Comparison of ENCODE assay signal across 2 cellular contexts in genomic region chr16:81730090-81731051, GRCh38.
TF ChIP-seq lines count a peak whose summit lies in the region.

No MANE protein-coding gene starts in this region.

TF ChIP-seq in A549, 52 proteins besides CTCF, POLR2A, EP300 and RAD21 (continues in another document):
- peak; percentile 75 for TF ChIP-seq EHF (CRISPR knock-in tag; IDR thresholded peaks at IDR 0.05)
- no peak for TF ChIP-seq PHF8 (IDR thresholded peaks at IDR 0.05; ENCODE audit: borderline replicate concordance, low read depth)
- peak; percentile 48; the same call in 1 of the 2 replicates for TF ChIP-seq GATA3 (IDR thresholded peaks at IDR 0.05; ENCODE audit: borderline replicate concordance)
- TF ChIP-seq BHLHE40 (IDR thresholded peaks at IDR 0.05; ENCODE audit: low read depth, low read length) = no peak
- no peak for TF ChIP-seq NR3C1 (IDR thresholded peaks at IDR 0.05)
- no peak for TF ChIP-seq TP53 (CRISPR knock-in tag; IDR thresholded peaks at IDR 0.05)
- TF ChIP-seq RFX5 (IDR thresholded peaks at IDR 0.05) = peak; percentile 86
- no peak for TF ChIP-seq EHMT2 (IDR thresholded peaks at IDR 0.05; ENCODE audit: low read depth)
- TF ChIP-seq MAFK (IDR thresholded peaks at IDR 0.05; ENCODE audit: partially characterized antibody) = no peak
- peak; percentile 78; the same call in 1 of the 2 replicates for TF ChIP-seq HOXA7 (CRISPR knock-in tag; IDR thresholded peaks at IDR 0.05)
- TF ChIP-seq ZFP36 (IDR thresholded peaks at IDR 0.05; ENCODE audit: borderline replicate concordance, partially characterized antibody) = no peak
- TF ChIP-seq HEYL (CRISPR knock-in tag; IDR thresholded peaks at IDR 0.05) = 0 out of 2 replicates have a peak, but pooled peaks have one; percentile 41
- TF ChIP-seq CEBPB (IDR thresholded peaks at IDR 0.05) = no peak; a peak in 1 of 4 replicates
- TF ChIP-seq RARB (CRISPR knock-in tag; IDR thresholded peaks at IDR 0.05) = peak; percentile 60
- 0 out of 2 replicates have a peak, but pooled peaks have one; percentile 38 for TF ChIP-seq FOSB (CRISPR knock-in tag; IDR thresholded peaks at IDR 0.05)
- TF ChIP-seq POLR2AphosphoS2 (conservative IDR thresholded peaks at IDR 0.05; ENCODE audit: low read length) = no peak
- TF ChIP-seq RNF2 (IDR thresholded peaks at IDR 0.05; ENCODE audit: borderline replicate concordance, low read depth) = no peak
- TF ChIP-seq TFCP2L1 (CRISPR knock-in tag; IDR thresholded peaks at IDR 0.05) = no peak; the same call in 1 of the 2 replicates
- peak; percentile 71 for TF ChIP-seq PBX3 (IDR thresholded peaks at IDR 0.05)
- TF ChIP-seq ESRRA (IDR thresholded peaks at IDR 0.05; ENCODE audit: borderline replicate concordance, low read length) = no peak
- 0 out of 2 replicates have a peak, but pooled peaks have one; percentile 45 for TF ChIP-seq FOXS1 (CRISPR knock-in tag; IDR thresholded peaks at IDR 0.05)
- no peak for TF ChIP-seq RCOR1 (IDR thresholded peaks at IDR 0.05; ENCODE audit: low read depth, low read length)
- no peak for TF ChIP-seq NFE2L2 (conservative IDR thresholded peaks at IDR 0.05; ENCODE audit: low read length)
- TF ChIP-seq HOXB5 (CRISPR knock-in tag; IDR thresholded peaks at IDR 0.05) = peak; percentile 90
- TF ChIP-seq MAZ (IDR thresholded peaks at IDR 0.05; ENCODE audit: borderline replicate concordance, low read depth, low read length) = no peak
- no peak for TF ChIP-seq CHD2 (IDR thresholded peaks at IDR 0.05; ENCODE audit: low read length, partially characterized antibody)
- TF ChIP-seq SREBF2 (IDR thresholded peaks at IDR 0.05) = no peak
- TF ChIP-seq SMC3 (IDR thresholded peaks at IDR 0.05) = peak; percentile 20; the same call in 2 of the 3 replicates
- 0 out of 2 replicates have a peak, but pooled peaks have one; percentile 41 for TF ChIP-seq ZSCAN20 (CRISPR knock-in tag; IDR thresholded peaks at IDR 0.05)
- TF ChIP-seq CHD4 (IDR thresholded peaks at IDR 0.05; ENCODE audit: borderline replicate concordance) = no peak
- TF ChIP-seq, protein P1, sequence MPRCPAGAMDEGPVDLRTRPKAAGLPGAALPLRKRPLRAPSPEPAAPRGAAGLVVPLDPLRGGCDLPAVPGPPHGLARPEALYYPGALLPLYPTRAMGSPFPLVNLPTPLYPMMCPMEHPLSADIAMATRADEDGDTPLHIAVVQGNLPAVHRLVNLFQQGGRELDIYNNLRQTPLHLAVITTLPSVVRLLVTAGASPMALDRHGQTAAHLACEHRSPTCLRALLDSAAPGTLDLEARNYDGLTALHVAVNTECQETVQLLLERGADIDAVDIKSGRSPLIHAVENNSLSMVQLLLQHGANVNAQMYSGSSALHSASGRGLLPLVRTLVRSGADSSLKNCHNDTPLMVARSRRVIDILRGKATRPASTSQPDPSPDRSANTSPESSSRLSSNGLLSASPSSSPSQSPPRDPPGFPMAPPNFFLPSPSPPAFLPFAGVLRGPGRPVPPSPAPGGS (IDR thresholded peaks at IDR 0.05) = 0 out of 3 replicates have a peak, but pooled peaks have one; percentile 56
- no peak for TF ChIP-seq FOSL2 (IDR thresholded peaks at IDR 0.05)
- TF ChIP-seq FOSL2 (CRISPR knock-in tag; IDR thresholded peaks at IDR 0.05) = peak; percentile 23; the same call in 1 of the 2 replicates
- TF ChIP-seq, protein P2, sequence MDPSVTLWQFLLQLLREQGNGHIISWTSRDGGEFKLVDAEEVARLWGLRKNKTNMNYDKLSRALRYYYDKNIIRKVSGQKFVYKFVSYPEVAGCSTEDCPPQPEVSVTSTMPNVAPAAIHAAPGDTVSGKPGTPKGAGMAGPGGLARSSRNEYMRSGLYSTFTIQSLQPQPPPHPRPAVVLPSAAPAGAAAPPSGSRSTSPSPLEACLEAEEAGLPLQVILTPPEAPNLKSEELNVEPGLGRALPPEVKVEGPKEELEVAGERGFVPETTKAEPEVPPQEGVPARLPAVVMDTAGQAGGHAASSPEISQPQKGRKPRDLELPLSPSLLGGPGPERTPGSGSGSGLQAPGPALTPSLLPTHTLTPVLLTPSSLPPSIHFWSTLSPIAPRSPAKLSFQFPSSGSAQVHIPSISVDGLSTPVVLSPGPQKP (IDR thresholded peaks at IDR 0.05; ENCODE audit: low read depth, low read length) = no peak
- peak; percentile 97 for TF ChIP-seq E2F6 (IDR thresholded peaks at IDR 0.05; ENCODE audit: borderline replicate concordance, low read depth)
- 0 out of 2 replicates have a peak, but pooled peaks have one; percentile 9 for TF ChIP-seq ATOH8 (CRISPR knock-in tag; IDR thresholded peaks at IDR 0.05; ENCODE audit: low read depth)

TF ChIP-seq in H1, 55 proteins besides CTCF, POLR2A, EP300 and RAD21 (continues in another document):
- TF ChIP-seq SUZ12 (IDR thresholded peaks at IDR 0.05; ENCODE audit: low read length) (no peak), GABPA (IDR thresholded peaks at IDR 0.05; ENCODE audit: borderline replicate concordance, insufficient read depth, low read length) (no peak), JUND (IDR thresholded peaks at IDR 0.05; ENCODE audit: low read length) (0 out of 2 replicates have a peak, but pooled peaks have one; percentile 71), ATF3 (IDR thresholded peaks at IDR 0.05; ENCODE audit: insufficient read depth, low read depth, low read length) (no peak), SIX5 (IDR thresholded peaks at IDR 0.05; ENCODE audit: low read depth, low read length) (no peak), USF2 (IDR thresholded peaks at IDR 0.05; ENCODE audit: low read length) (no peak), E2F6 (IDR thresholded peaks at IDR 0.05) (peak; percentile 99), CBX5 (IDR thresholded peaks at IDR 0.05; ENCODE audit: low read depth, low read length) (no peak), EZH2 (IDR thresholded peaks at IDR 0.05; ENCODE audit: low read depth, low read length, severe bottlenecking) (no peak), SAP30 (IDR thresholded peaks at IDR 0.05; ENCODE audit: insufficient read depth, insufficient replicate concordance, low read length) (no peak), TCF12 (IDR thresholded peaks at IDR 0.05; ENCODE audit: low read depth, low read length) (peak; percentile 86; the same call in 1 of the 2 replicates), BCL11A (IDR thresholded peaks at IDR 0.05; ENCODE audit: low read depth in 2 of 2, low read length in 2 of 2) (no peak), SIN3A (conservative IDR thresholded peaks at IDR 0.05 in 1 of 2, IDR thresholded peaks at IDR 0.05 in 1 of 2; ENCODE audit: low read depth in 1 of 2, low read length in 2 of 2) (peak in 1 of 2 experiments; percentile 78; a peak in 2 of 4 replicates), CEBPB (IDR thresholded peaks at IDR 0.05; ENCODE audit: low read depth, low read length) (peak; percentile 0; the same call in 1 of the 2 replicates), YY1 (IDR thresholded peaks at IDR 0.05; ENCODE audit: low read depth, low read length) (peak; percentile 40; the same call in 1 of the 2 replicates), KDM4A (IDR thresholded peaks at IDR 0.05; ENCODE audit: low read depth, low read length, severe bottlenecking) (peak; percentile 25), NANOG (IDR thresholded peaks at IDR 0.05; ENCODE audit: insufficient read depth, low read depth, low read length, poor library complexity, severe bottlenecking) (peak; percentile 86), JUN (IDR thresholded peaks at IDR 0.05; ENCODE audit: low read depth, low read length) (no peak), SRF (IDR thresholded peaks at IDR 0.05; ENCODE audit: low read depth, low read length) (no peak), HDAC2 (IDR thresholded peaks at IDR 0.05; ENCODE audit: borderline replicate concordance in 1 of 2, low read depth in 2 of 2, low read length in 2 of 2) (peak in 1 of 2 experiments; percentile 34; a peak in 1 of 4 replicates), POLR2AphosphoS5 (IDR thresholded peaks at IDR 0.05; ENCODE audit: low read depth, low read length) (no peak; the same call in 1 of the 2 replicates), POU5F1 (IDR thresholded peaks at IDR 0.05; ENCODE audit: low read depth, low read length) (0 out of 2 replicates have a peak, but pooled peaks have one; percentile 32), SP1 (IDR thresholded peaks at IDR 0.05; ENCODE audit: low read depth, low read length) (peak; percentile 56; the same call in 1 of the 2 replicates), RBBP5 (IDR thresholded peaks at IDR 0.05; ENCODE audit: borderline replicate concordance, low read depth, low read length) (0 out of 2 replicates have a peak, but pooled peaks have one; percentile 6), ASH2L (IDR thresholded peaks at IDR 0.05; ENCODE audit: low read length) (no peak), HDAC6 (IDR thresholded peaks at IDR 0.05; ENCODE audit: low read depth, low read length) (no peak), TAF7 (optimal IDR thresholded peaks at IDR 0.05; ENCODE audit: borderline replicate concordance, low read depth, low read length) (no peak), GTF2F1 (IDR thresholded peaks at IDR 0.05; ENCODE audit: borderline replicate concordance, low read depth, low read length) (0 out of 2 replicates have a peak, but pooled peaks have one; percentile 58), CHD2 (IDR thresholded peaks at IDR 0.05; ENCODE audit: low read length) (no peak), RFX5 (IDR thresholded peaks at IDR 0.05; ENCODE audit: borderline replicate concordance, low read depth, low read length) (peak; percentile 72), SP2 (IDR thresholded peaks at IDR 0.05; ENCODE audit: low read length) (no peak), CTBP2 (IDR thresholded peaks at IDR 0.05; ENCODE audit: borderline replicate concordance, insufficient read depth, insufficient read length, low read length) (no peak), TEAD4 (IDR thresholded peaks at IDR 0.05; ENCODE audit: low read depth, low read length) (peak; percentile 25; the same call in 1 of the 2 replicates), MAFK (IDR thresholded peaks at IDR 0.05; ENCODE audit: low read depth, low read length) (no peak), KDM5A (IDR thresholded peaks at IDR 0.05; ENCODE audit: low read length) (no peak), BRCA1 (IDR thresholded peaks at IDR 0.05; ENCODE audit: low read depth, low read length) (no peak), FOSL1 (IDR thresholded peaks at IDR 0.05; ENCODE audit: insufficient read depth, low read depth, low read length) (no peak), PHF8 (conservative IDR thresholded peaks at IDR 0.05; ENCODE audit: low read depth, low read length) (peak; percentile 9; the same call in 1 of the 2 replicates), CHD1 (IDR thresholded peaks at IDR 0.05; ENCODE audit: low read depth, low read length) (no peak), MAX (IDR thresholded peaks at IDR 0.05) (peak; percentile 99), BACH1 (IDR thresholded peaks at IDR 0.05; ENCODE audit: low read length) (no peak), ZNF274 (IDR thresholded peaks at IDR 0.05; ENCODE audit: borderline replicate concordance, extremely low read depth, low read length) (no peak), CREB1 (IDR thresholded peaks at IDR 0.05) (peak; percentile 88), KDM1A (IDR thresholded peaks at IDR 0.05; ENCODE audit: borderline replicate concordance, low read length) (no peak; the same call in 1 of the 2 replicates)
